ENCODE assay signal across 6 cellular contexts in the genomic region with DNA sequence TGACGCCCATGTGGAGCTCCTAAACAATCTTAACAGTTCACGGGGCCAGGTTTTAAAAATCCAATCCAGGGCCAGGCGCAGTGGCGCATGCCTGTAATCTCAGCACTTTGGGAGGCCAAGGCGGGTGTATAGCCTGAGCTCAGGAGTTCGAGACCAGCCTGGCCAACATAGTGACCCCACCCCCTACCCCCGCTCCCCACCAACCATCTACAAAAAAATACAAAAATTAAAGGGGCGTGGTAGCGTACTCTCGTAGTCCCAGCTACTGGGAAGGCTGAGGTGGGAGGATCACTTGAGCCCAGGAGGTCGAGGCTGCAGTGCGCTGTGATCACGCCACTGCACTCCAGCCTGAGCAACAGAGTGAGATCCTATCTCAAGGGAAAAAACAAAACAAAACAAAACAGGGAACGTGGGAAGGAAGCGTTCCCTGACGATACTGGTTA. TPM values are rescaled to one million over a fixed set of nuclear protein-coding genes. Genes with fewer than 3 reads are reported as not detected.
DNase-seq lines count a peak whose midpoint lies in the region; ATAC-seq and TF ChIP-seq lines count a peak whose summit lies in the region.

No MANE protein-coding gene starts in this region.

- peak overlapping the region; percentile 45 for H3K4me3 ChIP-seq in lung

- CTCF ChIA-PET in CD4-positive, alpha-beta T cell (lab: Charles Lee) = interaction anchor here (1.1 to 2.1 kb wide), 2 partner anchors 73 to 76 kb away, joined by 3 to 9 read pairs; partner anchors contain the start of gene FIBP

- ATAC-seq in CD4-positive, alpha-beta T cell (ENCODE audit: poor library complexity) = peak; percentile 4
- no peak for ATAC-seq in lung (ENCODE audit: insufficient read depth, low FRiP score)

- peak overlapping the region; percentile 99 for H3K4me3 Mint-ChIP-seq in CD4-positive, alpha-beta T cell
- peak overlapping the region; percentile 98 for H3K4me3 Mint-ChIP-seq in activated T-helper 1 cell treated with anti-CD3 and anti-CD28 coated beads, Interleukin-12 subunit alpha, Interleukin-12 subunit beta, Interleukin-2, Interleukin-4 antibody, amounts not matched to agents 30 ng/mL and 10 ng/mL and 1 ng/mL, durations not matched to agents 14 hours and 24 hours and 36 hours

- H3K9me3 ChIP-seq in CD4-positive, alpha-beta T cell (ENCODE audit: control insufficient read depth, low read length) = no peaks in the 10 kb centered on the region
- H3K9me3 ChIP-seq in lung (ENCODE audit: control insufficient read depth in 2 of 2, insufficient read depth in 1 of 2, low read length in 1 of 2) = peaks cover 0 to 2% of the 10 kb centered on the region in 2 donors

- WGBS in lung, 2 donors = 51 to 53% methylated on average over 16 of the region's 16 CpGs

- DNase-seq in CD4-positive, alpha-beta T cell = no peak
- no peak for DNase-seq in activated T-helper 1 cell treated with anti-CD3 and anti-CD28 coated beads, Interleukin-12 subunit alpha, Interleukin-12 subunit beta, Interleukin-2, Interleukin-4 antibody, amounts not matched to agents 30 ng/mL and 10 ng/mL and 1 ng/mL, durations not matched to agents 14 hours and 24 hours and 36 hours (ENCODE audit: low spot score)
- no peak for DNase-seq in lung (ENCODE audit: low spot score)
- no peak for DNase-seq in amniotic stem cell (lab: John Stamatoyannopoulos, UW)
- DNase-seq in stimulated activated CD4-positive, alpha-beta T cell treated with anti-CD3 and anti-CD28 coated beads, Interleukin-2, amount 100 ng/mL, for 24 hours = no peak
- no peak for DNase-seq in COR-L47 (lab: John Stamatoyannopoulos, UW)

- H3K27ac Mint-ChIP-seq in CD4-positive, alpha-beta T cell = peak overlapping the region; percentile 96
- H3K27ac Mint-ChIP-seq in activated T-helper 1 cell treated with anti-CD3 and anti-CD28 coated beads, Interleukin-12 subunit alpha, Interleukin-12 subunit beta, Interleukin-2, Interleukin-4 antibody, amounts not matched to agents 30 ng/mL and 10 ng/mL and 1 ng/mL, durations not matched to agents 14 hours and 24 hours and 36 hours = peak overlapping the region; percentile 99

- TF ChIP-seq CTCF in CD4-positive, alpha-beta T cell (IDR thresholded peaks at IDR 0.05) = no peak
- no peak for TF ChIP-seq CTCF in lung (IDR thresholded peaks at IDR 0.05; ENCODE audit: control extremely low read depth, extremely low read depth)

- H3K27me3 Mint-ChIP-seq in CD4-positive, alpha-beta T cell = no peaks in the 10 kb centered on the region
- H3K27me3 Mint-ChIP-seq in activated T-helper 1 cell treated with anti-CD3 and anti-CD28 coated beads, Interleukin-12 subunit alpha, Interleukin-12 subunit beta, Interleukin-2, Interleukin-4 antibody, amounts not matched to agents 30 ng/mL and 10 ng/mL and 1 ng/mL, durations not matched to agents 14 hours and 24 hours and 36 hours (ENCODE audit: insufficient read depth) = no peaks in the 10 kb centered on the region

- intact Hi-C loops in CD4-positive, alpha-beta T cell (cut with DNase I, micrococcal nuclease) = loop anchor here (1.0 to 2.0 kb wide), 7 partner anchors 32 to 103 kb away; partner anchors contain the start of genes BANF1 (in 2 of the 2), C11orf68 (in 2 of the 2), DRAP1 (in 2 of the 2) and EIF1AD (in 2 of the 2)
- intact Hi-C loops in activated T-helper 1 cell treated with anti-CD3 and anti-CD28 coated beads, Interleukin-12 subunit alpha, Interleukin-12 subunit beta, Interleukin-2, Interleukin-4 antibody, amounts not matched to agents 30 ng/mL and 10 ng/mL and 1 ng/mL, durations not matched to agents 14 hours and 24 hours and 36 hours (cut with micrococcal nuclease) = loop anchor here (1.0 to 5.0 kb wide), 9 partner anchors 28 to 346 kb away; partner anchors contain the start of genes BANF1, C11orf68, DRAP1 and EIF1AD

- H3K4me1 Mint-ChIP-seq in CD4-positive, alpha-beta T cell (ENCODE audit: low read depth) = peaks cover 52% of the 10 kb centered on the region
- H3K4me1 Mint-ChIP-seq in activated T-helper 1 cell treated with anti-CD3 and anti-CD28 coated beads, Interleukin-12 subunit alpha, Interleukin-12 subunit beta, Interleukin-2, Interleukin-4 antibody, amounts not matched to agents 30 ng/mL and 10 ng/mL and 1 ng/mL, durations not matched to agents 14 hours and 24 hours and 36 hours (ENCODE audit: low read depth) = peaks cover 41% of the 10 kb centered on the region

- peak overlapping the region; percentile 93 for H3K27ac ChIP-seq in CD4-positive, alpha-beta T cell (ENCODE audit: low read depth, low read length)
- peak overlapping the region; percentile 80 to 86 for H3K27ac ChIP-seq in lung (ENCODE audit: low read depth in 1 of 2, low read length in 1 of 2)

- H3K27me3 ChIP-seq in CD4-positive, alpha-beta T cell (ENCODE audit: control insufficient read depth, insufficient read depth, low read length) = no peaks in the 10 kb centered on the region
- no peaks in the 10 kb centered on the region for H3K27me3 ChIP-seq in lung (ENCODE audit: control insufficient read depth, insufficient read depth)

- POLR2A ChIA-PET in CD4-positive, alpha-beta T cell (lab: Charles Lee) = interaction anchor here (0.7 to 4.9 kb wide), 8 partner anchors 10 to 101 kb away, joined by 3 to 44 read pairs (median 6); partner anchors contain the start of genes C11orf68, CCDC85B, DRAP1 and FIBP

- peaks cover 4 to 20% of the 10 kb centered on the region in 2 donors for H3K36me3 ChIP-seq in lung (ENCODE audit: control insufficient read depth in 2 of 2, insufficient read depth in 2 of 2, low read length in 2 of 2)

- peaks cover 45% of the 10 kb centered on the region for H3K36me3 Mint-ChIP-seq in CD4-positive, alpha-beta T cell (ENCODE audit: low read depth)
- peaks cover 32% of the 10 kb centered on the region for H3K36me3 Mint-ChIP-seq in activated T-helper 1 cell treated with anti-CD3 and anti-CD28 coated beads, Interleukin-12 subunit alpha, Interleukin-12 subunit beta, Interleukin-2, Interleukin-4 antibody, amounts not matched to agents 30 ng/mL and 10 ng/mL and 1 ng/mL, durations not matched to agents 14 hours and 24 hours and 36 hours (ENCODE audit: low read depth)

- peaks cover 5 to 10% of the 10 kb centered on the region in 2 donors for H3K4me1 ChIP-seq in lung (ENCODE audit: control insufficient read depth in 2 of 2, insufficient read depth in 2 of 2, low read length in 2 of 2)

- no peaks in the 10 kb centered on the region for H3K9me3 Mint-ChIP-seq in CD4-positive, alpha-beta T cell
- H3K9me3 Mint-ChIP-seq in activated T-helper 1 cell treated with anti-CD3 and anti-CD28 coated beads, Interleukin-12 subunit alpha, Interleukin-12 subunit beta, Interleukin-2, Interleukin-4 antibody, amounts not matched to agents 30 ng/mL and 10 ng/mL and 1 ng/mL, durations not matched to agents 14 hours and 24 hours and 36 hours = no peaks in the 10 kb centered on the region

RNA-seq across cellular contexts. Expression of gene SART1, which starts 0.7 kb away (rescaled TPM):
- 10 to 100 TPM; 78.6 to 80.2 TPM for total RNA-seq in CD4-positive, alpha-beta T cell
- 110 TPM in 2 replicates for total RNA-seq in activated T-helper 1 cell treated with anti-CD3 and anti-CD28 coated beads, Interleukin-12 subunit alpha, Interleukin-12 subunit beta, Interleukin-2, Interleukin-4 antibody, amounts not matched to agents 30 ng/mL and 10 ng/mL and 1 ng/mL, durations not matched to agents 14 hours and 24 hours and 36 hours
- total RNA-seq in lung = 10 to 100 TPM; 31.4 to 52.3 TPM
- polyA plus RNA-seq in lung = 100 to 1,000 TPM in 1 of 2 donors, 10 to 100 TPM in 1; 44.3 to 145 TPM

RNA-seq across cellular contexts. Expression of gene TSGA10IP, which starts 15.6 kb away (rescaled TPM):
- total RNA-seq in CD4-positive, alpha-beta T cell = not detected
- total RNA-seq in activated T-helper 1 cell treated with anti-CD3 and anti-CD28 coated beads, Interleukin-12 subunit alpha, Interleukin-12 subunit beta, Interleukin-2, Interleukin-4 antibody, amounts not matched to agents 30 ng/mL and 10 ng/mL and 1 ng/mL, durations not matched to agents 14 hours and 24 hours and 36 hours = not detected in 2 replicates
- total RNA-seq in lung = under 1 TPM; 0.34 TPM
- polyA plus RNA-seq in lung = under 1 TPM; 0.07 to 0.20 TPM

RNA-seq across cellular contexts. Expression of gene EIF1AD, which starts 41.1 kb away (rescaled TPM):
- total RNA-seq in CD4-positive, alpha-beta T cell = 10 to 100 TPM; 88.2 to 94.1 TPM
- 69.0 and 70.7 TPM in 2 replicates for total RNA-seq in activated T-helper 1 cell treated with anti-CD3 and anti-CD28 coated beads, Interleukin-12 subunit alpha, Interleukin-12 subunit beta, Interleukin-2, Interleukin-4 antibody, amounts not matched to agents 30 ng/mL and 10 ng/mL and 1 ng/mL, durations not matched to agents 14 hours and 24 hours and 36 hours
- 10 to 100 TPM; 27.4 to 33.2 TPM for total RNA-seq in lung
- 10 to 100 TPM; 22.0 to 29.9 TPM for polyA plus RNA-seq in lung

RNA-seq across cellular contexts. Expression of gene BANF1, which starts 41.5 kb away (rescaled TPM):
- 10 to 100 TPM; 21.3 to 22.3 TPM for total RNA-seq in CD4-positive, alpha-beta T cell
- 282 and 284 TPM in 2 replicates for total RNA-seq in activated T-helper 1 cell treated with anti-CD3 and anti-CD28 coated beads, Interleukin-12 subunit alpha, Interleukin-12 subunit beta, Interleukin-2, Interleukin-4 antibody, amounts not matched to agents 30 ng/mL and 10 ng/mL and 1 ng/mL, durations not matched to agents 14 hours and 24 hours and 36 hours
- total RNA-seq in lung = 100 to 1,000 TPM in 1 of 2 donors, 10 to 100 TPM in 1; 17.7 to 185 TPM
- polyA plus RNA-seq in lung = 100 to 1,000 TPM; 132 to 315 TPM

RNA-seq across cellular contexts. Expression of gene DRAP1, which starts 41.6 kb away (rescaled TPM):
- total RNA-seq in CD4-positive, alpha-beta T cell = 10 to 100 TPM; 58.6 to 59.1 TPM
- 119 and 129 TPM in 2 replicates for total RNA-seq in activated T-helper 1 cell treated with anti-CD3 and anti-CD28 coated beads, Interleukin-12 subunit alpha, Interleukin-12 subunit beta, Interleukin-2, Interleukin-4 antibody, amounts not matched to agents 30 ng/mL and 10 ng/mL and 1 ng/mL, durations not matched to agents 14 hours and 24 hours and 36 hours
- 10 to 100 TPM; 40.8 to 92.7 TPM for total RNA-seq in lung
- polyA plus RNA-seq in lung = 100 to 1,000 TPM in 1 of 2 donors, 10 to 100 TPM in 1; 99.4 to 140 TPM
